Comparison of ENCODE assay signal across 1 cellular context in genomic region chr22:39315389-39315788, GRCh38.
A peak's percentile ranks its signal among the peaks of the same experiment; 100 is the strongest.
TF ChIP-seq lines count a peak whose summit lies in the region.

No MANE protein-coding gene starts in this region.

TF ChIP-seq in HepG2, 621 proteins besides CTCF, POLR2A, EP300 and RAD21:
- peak; percentile 37; the same call in 1 of the 2 replicates for TF ChIP-seq RBFOX2 (IDR thresholded peaks at IDR 0.05; ENCODE audit: low read depth, low read length)
- TF ChIP-seq AGO2 (optimal IDR thresholded peaks at IDR 0.05; ENCODE audit: low read depth, low read length) = peak; percentile 59
- TF ChIP-seq CBFB (CRISPR knock-in tag; IDR thresholded peaks at IDR 0.05) = no peak
- peak; percentile 51 for TF ChIP-seq RBM22 (optimal IDR thresholded peaks at IDR 0.05; ENCODE audit: low read length)
- no peak for TF ChIP-seq ZNF674 (CRISPR knock-in tag; IDR thresholded peaks at IDR 0.05; ENCODE audit: low read depth)
- 0 out of 2 replicates have a peak, but pooled peaks have one; percentile 27 for TF ChIP-seq NPAS2 (CRISPR knock-in tag; IDR thresholded peaks at IDR 0.05; ENCODE audit: borderline replicate concordance)
- TF ChIP-seq ZNF607 (CRISPR knock-in tag; IDR thresholded peaks at IDR 0.05; ENCODE audit: borderline replicate concordance) = no peak
- TF ChIP-seq POLR2G (IDR thresholded peaks at IDR 0.05; ENCODE audit: low read depth, low read length) = peak; percentile 47; the same call in 1 of the 2 replicates
TF ChIP-seq in HepG2: peak in this region for 5.
